In genomic region chr6:47248446-47248845, GRCh38 we compare ENCODE assay signal across 1 cellular context.
TF ChIP-seq lines count a peak whose summit lies in the region.

No MANE protein-coding gene starts in this region.

TF ChIP-seq in WTC11, 78 proteins besides CTCF, POLR2A, EP300 and RAD21 (continued from another document):
- no peak for TF ChIP-seq ZNF512 (CRISPR knock-in tag; IDR thresholded peaks at IDR 0.05; ENCODE audit: borderline replicate concordance)
- no peak for TF ChIP-seq USF1 (CRISPR knock-in tag; IDR thresholded peaks at IDR 0.05)
- no peak for TF ChIP-seq NR1H2 (CRISPR knock-in tag; IDR thresholded peaks at IDR 0.05)
- TF ChIP-seq ATF1 (CRISPR knock-in tag; IDR thresholded peaks at IDR 0.05), result no peak
- no peak for TF ChIP-seq ATF2 (CRISPR knock-in tag; IDR thresholded peaks at IDR 0.05; ENCODE audit: borderline replicate concordance, low read depth)
- TF ChIP-seq FOXP4 (CRISPR knock-in tag; IDR thresholded peaks at IDR 0.05), result no peak
- TF ChIP-seq ZNF416 (CRISPR knock-in tag; IDR thresholded peaks at IDR 0.05), result no peak
- TF ChIP-seq TEAD4 (CRISPR knock-in tag; IDR thresholded peaks at IDR 0.05), result no peak
- TF ChIP-seq TCF7 (CRISPR knock-in tag; IDR thresholded peaks at IDR 0.05; ENCODE audit: low read depth), result no peak
- TF ChIP-seq CREB1 (CRISPR knock-in tag; IDR thresholded peaks at IDR 0.05), result no peak
- no peak for TF ChIP-seq MXD4 (CRISPR knock-in tag; IDR thresholded peaks at IDR 0.05; ENCODE audit: borderline replicate concordance)
- TF ChIP-seq ETV6 (CRISPR knock-in tag; IDR thresholded peaks at IDR 0.05), result no peak
- TF ChIP-seq ZNF232 (CRISPR knock-in tag; IDR thresholded peaks at IDR 0.05), result no peak
- TF ChIP-seq NFATC4 (CRISPR knock-in tag; IDR thresholded peaks at IDR 0.05), result no peak
- no peak for TF ChIP-seq HMGXB4 (CRISPR knock-in tag; IDR thresholded peaks at IDR 0.05)
